ENCODE assay signal across 22 cellular contexts in the genomic region with DNA sequence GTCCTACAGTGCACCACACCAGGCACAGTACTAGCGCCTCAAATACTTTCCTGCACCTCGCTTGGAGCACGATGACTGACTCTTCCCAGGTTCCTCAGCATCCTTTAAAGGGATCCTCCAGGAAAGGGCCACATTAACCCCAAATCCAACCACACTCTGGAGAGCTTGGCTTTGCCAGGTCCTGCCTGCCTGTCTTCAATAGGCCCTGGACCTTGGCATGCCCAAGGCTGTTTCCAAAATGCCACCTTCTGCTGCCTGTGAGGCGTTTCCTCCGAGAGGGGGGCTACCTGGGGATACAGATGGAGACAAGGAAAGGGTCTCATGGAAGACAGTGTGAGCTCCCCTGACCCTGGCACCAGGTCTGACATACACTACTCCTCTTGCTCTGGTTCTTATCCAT.
DNase-seq lines count a peak whose midpoint lies in the region; ATAC-seq, FAIRE-seq and TF ChIP-seq lines count a peak whose summit lies in the region.
"Had no signal": no experiment of that assay in that cellular context is flagged by ENCODE, and none has a peak within 500 bp of the region (broad histone marks: within the 10 kb centered on the region; RNA-seq: fewer than 3 reads in every experiment).

No MANE protein-coding gene starts in this region.

- H4K91ac ChIP-seq in neuronal stem cell (ENCODE audit: low read depth, low read length, poor library complexity): no peak overlapping the region

- H3K4me1 ChIP-seq in BLaER1 treated with 17β-estradiol and CSF1 and Interleukin-3, amounts not matched to agents 10 nM and 100 nM: peaks cover 23 to 59% (median 48%) of the 10 kb centered on the region in 10 experiments
- H3K4me1 ChIP-seq in OCI-LY1 (ENCODE audit: insufficient read depth, low read length, severe bottlenecking) (peaks cover 62% of the 10 kb centered on the region), neuronal stem cell (ENCODE audit: control insufficient read depth in 2 of 2, insufficient read depth in 1 of 2, low read depth in 1 of 2, low read length in 2 of 2) (peaks cover 21 to 22% of the 10 kb centered on the region in 2 donors)

- no peak overlapping the region for H3K4ac ChIP-seq in neuronal stem cell (ENCODE audit: low read length)

- H3K9me2 ChIP-seq in OCI-LY1 (ENCODE audit: low read depth, low read length): no peaks in the 10 kb centered on the region

- no peak overlapping the region for H3K4me3 ChIP-seq in BLaER1 treated with 17β-estradiol and CSF1 and Interleukin-3, amounts not matched to agents 10 nM and 100 nM
- no peak overlapping the region for H3K4me3 ChIP-seq in OCI-LY1 (ENCODE audit: low read depth, low read length, poor library complexity, severe bottlenecking)
- H3K4me3 ChIP-seq in neuronal stem cell (ENCODE audit: low read length in 2 of 2): no peak overlapping the region
- H3K4me3 ChIP-seq: HAP-1 had no signal

- H2BK12ac ChIP-seq in neuronal stem cell (ENCODE audit: low read length): no peak overlapping the region

- H3K79me2 ChIP-seq in OCI-LY1 (ENCODE audit: insufficient read depth, low read length): no peaks in the 10 kb centered on the region

- no peak overlapping the region for H2BK120ac ChIP-seq in neuronal stem cell (ENCODE audit: low read depth, low read length)

- peak overlapping the region; percentile 81 for H2AK5ac ChIP-seq in neuronal stem cell (ENCODE audit: low read depth, low read length)

- ATAC-seq in esophagus mucosa: no peak
- ATAC-seq: PC-3, SK-N-SH treated with all-trans-retinoic acid at 6 μM for 48 hours had no signal

- H3K27me3 Mint-ChIP-seq in chondrocyte (ENCODE audit: low read depth): no peaks in the 10 kb centered on the region

- H3K36me3 Mint-ChIP-seq in chondrocyte (ENCODE audit: low read depth): peaks cover 2% of the 10 kb centered on the region
- H3K36me3 Mint-ChIP-seq: CD14-positive monocyte had no signal

- H3K27ac ChIP-seq in BLaER1 treated with 17β-estradiol and CSF1 and Interleukin-3, amounts not matched to agents 10 nM and 100 nM: no peak overlapping the region
- H3K27ac ChIP-seq in OCI-LY1 (ENCODE audit: low read depth, low read length, poor library complexity, severe bottlenecking) (peak overlapping the region; percentile 86), neuronal stem cell (replicated peaks; ENCODE audit: low read length) (no peak overlapping the region)

- no peak for FAIRE-seq in H54 (lab: Jason Lieb, UNC)
- FAIRE-seq: HTR-8/SVneo had no signal

- H2BK15ac ChIP-seq in neuronal stem cell (ENCODE audit: low read length): peak overlapping the region; percentile 13

- no peak overlapping the region for H2BK5ac ChIP-seq in neuronal stem cell (ENCODE audit: low read length)

- no peaks in the 10 kb centered on the region for H3K4me1 Mint-ChIP-seq in chondrocyte (ENCODE audit: low read depth)

- peak overlapping the region; percentile 57 for H3K14ac ChIP-seq in neuronal stem cell (ENCODE audit: low read length)

- no peak overlapping the region for H3K4me3 Mint-ChIP-seq in chondrocyte (ENCODE audit: unreplicated experiment)
- H3K4me3 Mint-ChIP-seq: CD14-positive monocyte had no signal

- no peak for TF ChIP-seq POLR2A in H54 (IDR thresholded peaks at IDR 0.05; ENCODE audit: low read depth, low read length)

- no CpG with 5 or more reads among the region's 5 CpGs for WGBS in neuronal stem cell (ENCODE audit: extremely low coverage in 2 of 2, insufficient read length in 2 of 2, insufficient replicate concordance in 1 of 2), 2 donors

- H3K9me3 ChIP-seq in BLaER1 treated with 17β-estradiol and CSF1 and Interleukin-3, amounts not matched to agents 10 nM and 100 nM (replicated peaks in 1 of 11): no peaks in the 10 kb centered on the region
- H3K9me3 ChIP-seq in OCI-LY1 (ENCODE audit: low read length): no peaks in the 10 kb centered on the region
- peaks cover 0 to 2% of the 10 kb centered on the region in 2 donors for H3K9me3 ChIP-seq in neuronal stem cell (replicated peaks in 1 of 2; ENCODE audit: control insufficient read depth in 2 of 2, insufficient read depth in 1 of 2, low read depth in 1 of 2, low read length in 2 of 2)
- H3K9me3 ChIP-seq: HAP-1 had no signal

- H4K20me1 ChIP-seq in BLaER1 treated with 17β-estradiol and CSF1 and Interleukin-3, amounts not matched to agents 10 nM and 100 nM: no peaks in the 10 kb centered on the region
- no peaks in the 10 kb centered on the region for H4K20me1 ChIP-seq in OCI-LY1 (ENCODE audit: insufficient read depth, low read length)

- H3K23ac ChIP-seq in neuronal stem cell (ENCODE audit: low read depth, low read length, poor library complexity): no peak overlapping the region

- no peaks in the 10 kb centered on the region for H3K9me3 Mint-ChIP-seq in chondrocyte (ENCODE audit: low read depth)

- TF ChIP-seq CTCF in OCI-LY1 (IDR thresholded peaks at IDR 0.05; ENCODE audit: low read length): no peak
- no peak for TF ChIP-seq CTCF in chondrocyte (IDR thresholded peaks at IDR 0.05)

- H2AFZ ChIP-seq in OCI-LY1 (ENCODE audit: low read length) (no peak overlapping the region), neuronal stem cell (ENCODE audit: low read length) (no peak overlapping the region)

- no peak overlapping the region for H4K8ac ChIP-seq in neuronal stem cell (ENCODE audit: low read depth, low read length)

- no peak overlapping the region for H3K27ac Mint-ChIP-seq in chondrocyte (ENCODE audit: unreplicated experiment)
- H3K27ac Mint-ChIP-seq: CD14-positive monocyte had no signal

- peak overlapping the region; percentile 43 to 86 (median 68) for H3K4me2 ChIP-seq in BLaER1 treated with 17β-estradiol and CSF1 and Interleukin-3, amounts not matched to agents 10 nM and 100 nM
- H3K4me2 ChIP-seq in OCI-LY1 (ENCODE audit: low read length) (peak overlapping the region; percentile 52; the same call in 1 of the 2 replicates), neuronal stem cell (ENCODE audit: insufficient read depth, low read length, poor library complexity, severe bottlenecking) (no peak overlapping the region)

- H3K27me3 ChIP-seq in BLaER1 treated with 17β-estradiol and CSF1 and Interleukin-3, amounts not matched to agents 10 nM and 100 nM: no peaks in the 10 kb centered on the region
- H3K27me3 ChIP-seq in OCI-LY1 (ENCODE audit: insufficient read depth, low read length) (no peaks in the 10 kb centered on the region), neuronal stem cell (ENCODE audit: control insufficient read depth in 3 of 3, insufficient read depth in 3 of 3, low read depth in 1 of 3, low read length in 3 of 3) (peaks cover 0 to 41% (median 0%) of the 10 kb centered on the region in 3 experiments)

- H3F3A ChIP-seq in OCI-LY1 (ENCODE audit: insufficient read depth, low read length): no peaks in the 10 kb centered on the region

- H3K9ac ChIP-seq in BLaER1 treated with 17β-estradiol and CSF1 and Interleukin-3, amounts not matched to agents 10 nM and 100 nM: no peak overlapping the region
- no peak overlapping the region; the same call in 1 of the 2 replicates for H3K9ac ChIP-seq in OCI-LY1 (ENCODE audit: low read length)
- no peak overlapping the region for H3K9ac ChIP-seq in neuronal stem cell (ENCODE audit: low read depth, low read length, poor library complexity)

- no peak overlapping the region for H3K18ac ChIP-seq in neuronal stem cell (ENCODE audit: low read length)

- peak; percentile 42 for DNase-seq in chondrocyte (ENCODE audit: low spot score)
- no peak for DNase-seq in neuronal stem cell (ENCODE audit: low spot score)
- DNase-seq in H54 (ENCODE audit: insufficient read length, low spot score): no peak
- no peak for DNase-seq in UCSD-AML1 (lab: John Stamatoyannopoulos, UW; ENCODE audit: unreplicated experiment)
- no peak for DNase-seq in NCI-H2196 (lab: John Stamatoyannopoulos, UW; ENCODE audit: unreplicated experiment)
- DNase-seq: ACHN; DMS79 treated with DMSO at 0.1 percent for 48 hours; IMR-90; NCI-H1092; NCI-H1436 treated with DMSO at 0.1 percent for 48 hours; NCI-H2029; NK-92 treated with Interleukin-12 subunit alpha and Interleukin-12 subunit beta, amount 100 ng/mL, for 24 hours; PC-3; RPMI8226; SHP77 treated with DMSO at 0.1 percent for 48 hours had no signal

- no peaks in the 10 kb centered on the region for H3K36me3 ChIP-seq in BLaER1 treated with 17β-estradiol and CSF1 and Interleukin-3, amounts not matched to agents 10 nM and 100 nM
- H3K36me3 ChIP-seq in OCI-LY1 (ENCODE audit: insufficient read depth, low read length) (no peaks in the 10 kb centered on the region), neuronal stem cell (replicated peaks in 1 of 2; ENCODE audit: control insufficient read depth in 2 of 2, insufficient read depth in 2 of 2, low read length in 2 of 2) (no peaks in the 10 kb centered on the region)
- H3K36me3 ChIP-seq: HAP-1 had no signal

- no peaks in the 10 kb centered on the region for H3K79me1 ChIP-seq in neuronal stem cell (ENCODE audit: low read depth, low read length)
